In the genomic region with DNA sequence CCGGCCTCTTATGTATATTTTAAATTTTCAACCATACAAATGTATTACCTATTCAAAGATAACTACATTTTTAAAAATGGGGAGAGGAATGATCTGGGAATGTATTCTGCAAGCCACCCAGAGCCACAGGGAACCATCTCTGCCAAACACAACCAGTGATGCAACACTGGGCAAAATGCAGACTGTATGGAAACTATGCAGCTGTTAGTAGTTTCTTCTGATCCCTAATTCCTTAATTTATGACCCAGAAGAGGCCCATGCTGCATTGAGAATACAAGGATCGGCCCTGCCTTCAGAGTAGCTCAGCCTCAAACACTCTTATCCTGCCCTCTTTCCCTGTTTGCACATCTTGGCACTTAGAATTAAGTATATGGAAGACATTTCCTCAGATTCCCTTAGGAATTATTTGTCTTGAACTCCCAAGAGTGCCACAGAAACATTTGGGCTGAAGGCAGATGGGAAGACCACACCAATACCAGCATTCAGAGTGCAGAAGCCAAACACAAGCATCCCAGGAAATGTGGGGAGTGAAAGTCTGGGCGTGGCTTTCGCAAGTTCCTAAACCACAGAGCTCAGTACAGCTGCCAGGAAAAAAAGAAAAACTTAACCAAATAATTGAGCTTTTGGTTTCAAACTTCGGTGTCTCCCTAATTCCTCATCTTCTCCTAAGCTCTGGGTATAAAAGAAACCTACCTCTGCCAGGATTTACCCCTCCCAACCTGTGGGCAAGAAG, we compare ENCODE assay signal across 9 cellular contexts. TPM values are rescaled to one million over a fixed set of nuclear protein-coding genes. Genes with fewer than 3 reads are reported as not detected.
DNase-seq lines count a peak whose midpoint lies in the region; ATAC-seq and TF ChIP-seq lines count a peak whose summit lies in the region.
"Had no signal": no experiment of that assay in that cellular context is flagged by ENCODE, and none has a peak within 500 bp of the region (broad histone marks: within the 10 kb centered on the region; RNA-seq: fewer than 3 reads in every experiment).

No MANE protein-coding gene starts in this region.

- ATAC-seq in activated naive CD8-positive, alpha-beta T cell treated with anti-CD3 and anti-CD28 coated beads, Interleukin-2, amount 10 ng/mL, durations not matched to agents 7 days and 5 days (ENCODE audit: low read depth), result no peak
- no peak for ATAC-seq in activated CD4-positive, CD25-positive, alpha-beta regulatory T cell treated with anti-CD3 and anti-CD28 coated beads, Interleukin-2, amount 50 U/mL, for 24 hours

- H3K27me3 ChIP-seq in left ventricle myocardium inferior (ENCODE audit: low read depth), result no peaks in the 10 kb centered on the region
- no peaks in the 10 kb centered on the region for H3K27me3 ChIP-seq in suprapubic skin

- H3K36me3 Mint-ChIP-seq in T-helper 2 cell treated with Interferon-gamma antibody and Interleukin-4, amounts not matched to agents 5 μg/mL and 100 μg/mL, for 36 hours (ENCODE audit: low read depth), result peaks cover 44% of the 10 kb centered on the region
- H3K36me3 Mint-ChIP-seq in activated naive CD8-positive, alpha-beta T cell treated with anti-CD3 and anti-CD28 coated beads, Interleukin-2, amount 10 ng/mL, durations not matched to agents 7 days and 5 days, result peaks cover 26% of the 10 kb centered on the region
- peaks cover 12% of the 10 kb centered on the region for H3K36me3 Mint-ChIP-seq in mesothelial cell of epicardium

- H3K4me1 ChIP-seq in left ventricle myocardium inferior (peaks cover 32% of the 10 kb centered on the region), suprapubic skin (peaks cover 25% of the 10 kb centered on the region)

- H3K4me3 ChIP-seq in left ventricle myocardium inferior, result peak overlapping the region; percentile 37
- H3K4me3 ChIP-seq in suprapubic skin, result peak overlapping the region; percentile 19

- no peak for DNase-seq in T-helper 2 cell treated with Interferon-gamma antibody and Interleukin-4, amounts not matched to agents 5 μg/mL and 100 μg/mL, for 36 hours (ENCODE audit: low spot score)
- DNase-seq in T-helper 2 cell (no peak), left ventricle myocardium inferior (peak; percentile 29), suprapubic skin (ENCODE audit: low spot score in 2 of 2) (peak in 1 of 2 donors; percentile 73), mesothelial cell of epicardium (ENCODE audit: low spot score in 2 of 2, unreplicated experiment in 2 of 2) (no peak), activated gamma-delta T cell treated with Interleukin-2 at 50 U/mL for 16 hours (no peak)
- no peak for DNase-seq in activated naive CD8-positive, alpha-beta T cell treated with anti-CD3 and anti-CD28 coated beads, Interleukin-2, amount 10 ng/mL, durations not matched to agents 7 days and 5 days
- DNase-seq: activated B cell treated with CpG ODN at 0.5 μM for 24 hours had no signal

- H3K9me3 Mint-ChIP-seq in T-helper 2 cell treated with Interferon-gamma antibody and Interleukin-4, amounts not matched to agents 5 μg/mL and 100 μg/mL, for 36 hours, result no peaks in the 10 kb centered on the region
- H3K9me3 Mint-ChIP-seq in activated naive CD8-positive, alpha-beta T cell treated with anti-CD3 and anti-CD28 coated beads, Interleukin-2, amount 10 ng/mL, durations not matched to agents 7 days and 5 days, result no peaks in the 10 kb centered on the region
- H3K9me3 Mint-ChIP-seq in mesothelial cell of epicardium, result no peaks in the 10 kb centered on the region
- H3K9me3 Mint-ChIP-seq: activated B cell treated with CpG ODN at 0.5 μM for 24 hours had no signal

- intact Hi-C loops in left ventricle myocardium inferior (cut with micrococcal nuclease), result no loop called here

- POLR2A ChIA-PET in activated naive CD8-positive, alpha-beta T cell treated with anti-CD3 and anti-CD28 coated beads, Interleukin-2, amount 10 ng/mL, durations not matched to agents 7 days and 5 days (lab: Charles Lee), result interaction anchor here (0.7 to 1.8 kb wide), 8 partner anchors 13 to 167 kb away, joined by 3 to 9 read pairs (median 4); a partner anchor contains a TSS

- TF ChIP-seq POLR2A in suprapubic skin (IDR thresholded peaks at IDR 0.05), result no peak

- no peaks in the 10 kb centered on the region for H3K27me3 Mint-ChIP-seq in T-helper 2 cell treated with Interferon-gamma antibody and Interleukin-4, amounts not matched to agents 5 μg/mL and 100 μg/mL, for 36 hours (ENCODE audit: low read depth)
- no peaks in the 10 kb centered on the region for H3K27me3 Mint-ChIP-seq in activated naive CD8-positive, alpha-beta T cell treated with anti-CD3 and anti-CD28 coated beads, Interleukin-2, amount 10 ng/mL, durations not matched to agents 7 days and 5 days
- no peaks in the 10 kb centered on the region for H3K27me3 Mint-ChIP-seq in mesothelial cell of epicardium (ENCODE audit: low read depth)
- H3K27me3 Mint-ChIP-seq: activated B cell treated with CpG ODN at 0.5 μM for 24 hours had no signal

- H3K27ac ChIP-seq in left ventricle myocardium inferior (replicated peaks) (peak overlapping the region; percentile 81), suprapubic skin (peak overlapping the region; percentile 76)

- H3K36me3 ChIP-seq in left ventricle myocardium inferior, result peaks cover 55% of the 10 kb centered on the region
- peaks cover 41% of the 10 kb centered on the region for H3K36me3 ChIP-seq in suprapubic skin

- peak overlapping the region; percentile 41 for H3K27ac Mint-ChIP-seq in T-helper 2 cell treated with Interferon-gamma antibody and Interleukin-4, amounts not matched to agents 5 μg/mL and 100 μg/mL, for 36 hours
- H3K27ac Mint-ChIP-seq in activated naive CD8-positive, alpha-beta T cell treated with anti-CD3 and anti-CD28 coated beads, Interleukin-2, amount 10 ng/mL, durations not matched to agents 7 days and 5 days, result peak overlapping the region; percentile 63
- H3K27ac Mint-ChIP-seq in mesothelial cell of epicardium, result no peak overlapping the region
- H3K27ac Mint-ChIP-seq: activated B cell treated with CpG ODN at 0.5 μM for 24 hours had no signal

- TF ChIP-seq CTCF in left ventricle myocardium inferior (IDR thresholded peaks at IDR 0.05; ENCODE audit: borderline replicate concordance) (no peak), suprapubic skin (IDR thresholded peaks at IDR 0.05) (no peak), mesothelial cell of epicardium (IDR thresholded peaks at IDR 0.05; ENCODE audit: unreplicated experiment) (no peak)

- H3K4me3 Mint-ChIP-seq in T-helper 2 cell treated with Interferon-gamma antibody and Interleukin-4, amounts not matched to agents 5 μg/mL and 100 μg/mL, for 36 hours, result peak overlapping the region; percentile 42
- H3K4me3 Mint-ChIP-seq in activated naive CD8-positive, alpha-beta T cell treated with anti-CD3 and anti-CD28 coated beads, Interleukin-2, amount 10 ng/mL, durations not matched to agents 7 days and 5 days, result peak overlapping the region; percentile 40
- no peak overlapping the region for H3K4me3 Mint-ChIP-seq in mesothelial cell of epicardium
- H3K4me3 Mint-ChIP-seq: activated B cell treated with CpG ODN at 0.5 μM for 24 hours had no signal

- H3K9me3 ChIP-seq in left ventricle myocardium inferior (replicated peaks) (no peaks in the 10 kb centered on the region), suprapubic skin (no peaks in the 10 kb centered on the region)

- no peak for TF ChIP-seq EP300 in suprapubic skin (IDR thresholded peaks at IDR 0.05)

- 26% methylated on average over 5 of the region's 5 CpGs for WGBS in suprapubic skin

- H3K4me1 Mint-ChIP-seq in T-helper 2 cell treated with Interferon-gamma antibody and Interleukin-4, amounts not matched to agents 5 μg/mL and 100 μg/mL, for 36 hours (ENCODE audit: low read depth), result peaks cover 30% of the 10 kb centered on the region
- peaks cover 29% of the 10 kb centered on the region for H3K4me1 Mint-ChIP-seq in activated naive CD8-positive, alpha-beta T cell treated with anti-CD3 and anti-CD28 coated beads, Interleukin-2, amount 10 ng/mL, durations not matched to agents 7 days and 5 days
- no peaks in the 10 kb centered on the region for H3K4me1 Mint-ChIP-seq in mesothelial cell of epicardium

RNA-seq across cellular contexts. Expression of a gene that starts 5.3 kb away (rescaled TPM):
- 10 to 100 TPM; 27.1 to 30.4 TPM for total RNA-seq in activated naive CD8-positive, alpha-beta T cell treated with anti-CD3 and anti-CD28 coated beads, Interleukin-2, amount 10 ng/mL, durations not matched to agents 7 days and 5 days
- total RNA-seq in left ventricle myocardium inferior (19.5 TPM), suprapubic skin (10 to 100 TPM; 12.8 to 31.7 (median 17.5) TPM), mesothelial cell of epicardium (19.4 to 23.5 TPM (median 23.0 TPM) in 3 replicates)

RNA-seq across cellular contexts. Expression of a gene that starts 19.8 kb away (rescaled TPM):
- total RNA-seq in activated naive CD8-positive, alpha-beta T cell treated with anti-CD3 and anti-CD28 coated beads, Interleukin-2, amount 10 ng/mL, durations not matched to agents 7 days and 5 days, result 10 to 100 TPM; 85.3 to 87.1 TPM
- total RNA-seq in left ventricle myocardium inferior (49.1 TPM), suprapubic skin (100 to 1,000 TPM; 139 to 273 (median 180) TPM), mesothelial cell of epicardium (38.6 to 43.6 TPM (median 39.0 TPM) in 3 replicates)

RNA-seq across cellular contexts. Expression of a gene that starts 27.5 kb away (rescaled TPM):
- 1 to 10 TPM; 2.1 to 2.6 TPM for total RNA-seq in activated naive CD8-positive, alpha-beta T cell treated with anti-CD3 and anti-CD28 coated beads, Interleukin-2, amount 10 ng/mL, durations not matched to agents 7 days and 5 days
- total RNA-seq in left ventricle myocardium inferior (11.4 TPM), suprapubic skin (10 to 100 TPM; 32.1 to 59.7 (median 49.5) TPM), mesothelial cell of epicardium (22.1 to 23.3 TPM (median 22.8 TPM) in 3 replicates)

RNA-seq across cellular contexts. Expression of a gene that starts 41.1 kb away (rescaled TPM):
- total RNA-seq in activated naive CD8-positive, alpha-beta T cell treated with anti-CD3 and anti-CD28 coated beads, Interleukin-2, amount 10 ng/mL, durations not matched to agents 7 days and 5 days, result 10 to 100 TPM; 35.8 to 37.5 TPM
- 7.1 TPM for total RNA-seq in left ventricle myocardium inferior
- 10 to 100 TPM in 3 of 4 donors, 1 to 10 TPM in 1; 8.6 to 24.5 (median 13.3) TPM for total RNA-seq in suprapubic skin
- total RNA-seq in mesothelial cell of epicardium, result 32.1 to 36.2 TPM (median 32.1 TPM) in 3 replicates
